In the genomic region with DNA sequence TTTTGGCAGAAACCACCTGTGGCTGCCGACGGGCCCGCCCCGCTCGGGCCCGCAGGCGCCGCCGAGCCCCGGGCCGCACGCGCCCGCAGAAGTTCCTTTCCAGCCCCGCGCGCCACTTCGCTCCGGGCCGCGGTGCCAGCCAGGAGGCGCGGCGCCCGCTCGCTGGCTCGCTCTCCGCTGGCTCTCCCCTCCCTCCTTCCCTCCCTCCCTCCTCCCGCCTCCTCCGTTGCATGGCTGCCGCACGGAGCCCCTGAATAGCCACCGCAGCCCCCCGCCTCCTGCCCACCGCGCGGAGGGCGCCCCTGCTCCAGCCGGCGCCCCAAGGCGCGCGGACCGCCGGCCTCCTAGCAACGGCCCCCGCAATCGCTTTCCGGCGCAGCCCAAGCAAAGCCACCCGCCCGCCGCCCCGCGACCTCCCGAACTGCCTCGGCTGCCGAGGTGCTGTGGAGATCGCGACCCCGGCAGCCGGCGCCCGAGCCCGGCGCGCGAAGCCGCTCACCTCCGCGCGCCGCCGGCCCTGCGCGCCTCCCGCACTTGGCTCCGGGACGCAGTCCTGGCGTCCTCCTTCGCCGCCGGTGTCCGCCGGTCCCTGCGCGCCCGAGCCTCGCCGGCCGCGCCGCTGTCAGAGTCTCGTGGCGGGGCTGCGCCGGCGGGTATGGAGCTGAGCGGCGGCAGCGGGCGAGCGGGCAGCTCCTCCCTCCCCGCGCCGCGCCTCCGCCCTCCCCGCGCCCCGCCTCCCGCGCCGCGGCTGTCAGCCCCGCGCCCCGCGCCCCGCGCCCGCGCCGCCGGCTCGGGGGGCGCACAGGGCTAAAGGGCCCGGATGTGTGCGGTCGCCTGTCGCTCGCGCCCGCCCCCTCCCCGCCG, we compare ENCODE assay signal across 8 cellular contexts. TPM values are rescaled to one million over a fixed set of nuclear protein-coding genes. Genes with fewer than 3 reads are reported as not detected.
DNase-seq lines count a peak whose midpoint lies in the region; ATAC-seq and TF ChIP-seq lines count a peak whose summit lies in the region.

A gene (minus strand): TSS at position 657 of the 864 bp plus-strand sequence.

- H3K4me1 ChIP-seq in cardiac muscle cell (ENCODE audit: low read depth), result peaks cover 11% of the 10 kb centered on the region

- H3K9me3 Mint-ChIP-seq in activated T-helper 2 cell treated with anti-CD3 and anti-CD28 coated beads, Interferon-gamma antibody, Interleukin-2, Interleukin-4, amounts not matched to agents 10 μg/mL and 5 μg/mL and 100 μg/mL, durations not matched to agents 14 hours and 24 hours and 36 hours, result no peaks in the 10 kb centered on the region
- no peaks in the 10 kb centered on the region for H3K9me3 Mint-ChIP-seq in osteocyte (ENCODE audit: unreplicated experiment)

- no peak for ATAC-seq in HG03135 (IDR thresholded peaks at IDR 0.05; ENCODE audit: unreplicated experiment)

- H3K36me3 Mint-ChIP-seq in activated T-helper 2 cell treated with anti-CD3 and anti-CD28 coated beads, Interferon-gamma antibody, Interleukin-2, Interleukin-4, amounts not matched to agents 10 μg/mL and 5 μg/mL and 100 μg/mL, durations not matched to agents 14 hours and 24 hours and 36 hours (ENCODE audit: low read depth), result no peaks in the 10 kb centered on the region
- no peaks in the 10 kb centered on the region for H3K36me3 Mint-ChIP-seq in osteocyte (ENCODE audit: unreplicated experiment)

- peaks cover 74% of the 10 kb centered on the region for H3K27me3 Mint-ChIP-seq in activated T-helper 2 cell treated with anti-CD3 and anti-CD28 coated beads, Interferon-gamma antibody, Interleukin-2, Interleukin-4, amounts not matched to agents 10 μg/mL and 5 μg/mL and 100 μg/mL, durations not matched to agents 14 hours and 24 hours and 36 hours (ENCODE audit: low read depth)
- H3K27me3 Mint-ChIP-seq in osteocyte (ENCODE audit: unreplicated experiment), result peaks cover 75% of the 10 kb centered on the region

- no peak within 1 kb of the TSS for H3K27ac Mint-ChIP-seq in activated T-helper 2 cell treated with anti-CD3 and anti-CD28 coated beads, Interferon-gamma antibody, Interleukin-2, Interleukin-4, amounts not matched to agents 10 μg/mL and 5 μg/mL and 100 μg/mL, durations not matched to agents 14 hours and 24 hours and 36 hours
- H3K27ac Mint-ChIP-seq in osteocyte (ENCODE audit: unreplicated experiment), result no peak within 1 kb of the TSS

- intact Hi-C loops in activated T-helper 2 cell treated with anti-CD3 and anti-CD28 coated beads, Interferon-gamma antibody, Interleukin-2, Interleukin-4, amounts not matched to agents 10 μg/mL and 5 μg/mL and 100 μg/mL, durations not matched to agents 14 hours and 24 hours and 36 hours (cut with micrococcal nuclease), result no loop called here

- TF ChIP-seq CTCF in cardiac muscle cell (IDR thresholded peaks at IDR 0.05; ENCODE audit: low read depth, low read length) (no peak), osteocyte (IDR thresholded peaks at IDR 0.05) (no peak)

- DNase-seq in activated naive CD4-positive, alpha-beta T cell treated with Interleukin-2 at 50 U/mL for 16 hours, result peak; percentile 25
- DNase-seq in activated naive CD4-positive, alpha-beta T cell (lab: John Stamatoyannopoulos, UW), result no peak
- DNase-seq in NCI-H1092 treated with DMSO at 0.1 percent for 48 hours (lab: John Stamatoyannopoulos, UW) (peak; percentile 71), cardiac muscle cell (ENCODE audit: low read depth in 1 of 2, low spot score in 1 of 2) (peak; percentile 22 to 85), osteocyte (ENCODE audit: extremely low spot score, unreplicated experiment) (no peak), NCI-H187 (lab: John Stamatoyannopoulos, UW) (no peak)
- DNase-seq in activated T-helper 2 cell treated with anti-CD3 and anti-CD28 coated beads, Interferon-gamma antibody, Interleukin-2, Interleukin-4, amounts not matched to agents 10 μg/mL and 5 μg/mL and 100 μg/mL, durations not matched to agents 14 hours and 24 hours and 36 hours (ENCODE audit: low spot score), result no peak

- H3K4me1 Mint-ChIP-seq in activated T-helper 2 cell treated with anti-CD3 and anti-CD28 coated beads, Interferon-gamma antibody, Interleukin-2, Interleukin-4, amounts not matched to agents 10 μg/mL and 5 μg/mL and 100 μg/mL, durations not matched to agents 14 hours and 24 hours and 36 hours (ENCODE audit: low read depth), result peaks cover 5% of the 10 kb centered on the region
- H3K4me1 Mint-ChIP-seq in osteocyte (ENCODE audit: unreplicated experiment), result peaks cover 10% of the 10 kb centered on the region

- no peak within 1 kb of the TSS for H3K27ac ChIP-seq in cardiac muscle cell

- H3K9me3 ChIP-seq in cardiac muscle cell (ENCODE audit: low read depth), result no peaks in the 10 kb centered on the region

- peak within 1 kb of the TSS; percentile 83 for H3K4me3 ChIP-seq in cardiac muscle cell

- no peaks in the 10 kb centered on the region for H3K36me3 ChIP-seq in cardiac muscle cell

- H3K4me3 Mint-ChIP-seq in activated T-helper 2 cell treated with anti-CD3 and anti-CD28 coated beads, Interferon-gamma antibody, Interleukin-2, Interleukin-4, amounts not matched to agents 10 μg/mL and 5 μg/mL and 100 μg/mL, durations not matched to agents 14 hours and 24 hours and 36 hours (ENCODE audit: low read depth), result peak within 1 kb of the TSS; percentile 66
- peak within 1 kb of the TSS; percentile 74 for H3K4me3 Mint-ChIP-seq in osteocyte (ENCODE audit: unreplicated experiment)

- peaks cover 33% of the 10 kb centered on the region for H3K27me3 ChIP-seq in cardiac muscle cell

RNA-seq across cellular contexts. Expression of the gene that starts here (rescaled TPM):
- 0.07 and 0.21 TPM in 2 replicates for total RNA-seq in activated T-helper 2 cell treated with anti-CD3 and anti-CD28 coated beads, Interferon-gamma antibody, Interleukin-2, Interleukin-4, amounts not matched to agents 10 μg/mL and 5 μg/mL and 100 μg/mL, durations not matched to agents 14 hours and 24 hours and 36 hours
- 5.5 and 6.2 TPM in 2 replicates for total RNA-seq in cardiac muscle cell
- polyA plus RNA-seq in cardiac muscle cell, result 2.3 and 3.0 TPM in 2 replicates
- 0.11 and 0.16 TPM in 2 replicates for total RNA-seq in osteocyte

Comparison
In these comparisons a context has a peak if more than half of its experiments do, and no peak if none do; other contexts are left out.
1. DNase-seq: peak in activated naive CD4-positive, alpha-beta T cell treated with Interleukin-2 at 50 U/mL for 16 hours (single experiment), NCI-H1092 treated with DMSO at 0.1 percent for 48 hours (single experiment) and cardiac muscle cell (2 of 2); none in activated naive CD4-positive, alpha-beta T cell (0 of 4), activated T-helper 2 cell treated with anti-CD3 and anti-CD28 coated beads, Interferon-gamma antibody, Interleukin-2, Interleukin-4, amounts not matched to agents 10 μg/mL and 5 μg/mL and 100 μg/mL, durations not matched to agents 14 hours and 24 hours and 36 hours (single experiment), osteocyte (single experiment) and NCI-H187 (0 of 2).